In genomic region chr19:678791-679388, GRCh38 we compare ENCODE assay signal across 9 cellular contexts. TPM values are rescaled to one million over a fixed set of nuclear protein-coding genes. Genes with fewer than 3 reads are reported as not detected.
DNase-seq lines count a peak whose midpoint lies in the region; ATAC-seq and TF ChIP-seq lines count a peak whose summit lies in the region.
"Had no signal": no experiment of that assay in that cellular context is flagged by ENCODE, and none has a peak within 500 bp of the region (broad histone marks: within the 10 kb centered on the region; RNA-seq: fewer than 3 reads in every experiment).

No MANE protein-coding gene starts in this region.

- H3K4me1 Mint-ChIP-seq in stimulated activated effector memory CD8-positive, alpha-beta T cell treated with anti-CD3 and anti-CD28 coated beads, Interleukin-12 subunit alpha, Interleukin-12 subunit beta, amount 100 ng/mL, for 72 hours = peaks cover 8% of the 10 kb centered on the region

- no peaks in the 10 kb centered on the region for H3K27me3 ChIP-seq in HCT116 (ENCODE audit: insufficient read depth, low read length)
- H3K27me3 ChIP-seq: pancreas had no signal

- H3K4me2 ChIP-seq in HCT116 (ENCODE audit: low read length) = peak overlapping the region; percentile 98

- RAD21 ChIA-PET in HCT116 (lab: Charles Lee; ENCODE audit: low non-redundant PET in 1 of 2, low total read pairs in 2 of 2, uncharacterized antibody in 2 of 2, unreplicated experiment in 2 of 2) = no interaction called here

- DNase-seq in HCT116 (ENCODE audit: low read depth, low spot score) (no peak), fibroblast of villous mesenchyme (ENCODE audit: low read depth) (no peak), GF-D8 (lab: John Stamatoyannopoulos, UW) (no peak)
- DNase-seq in stimulated activated effector memory CD8-positive, alpha-beta T cell treated with anti-CD3 and anti-CD28 coated beads, Interleukin-12 subunit alpha, Interleukin-12 subunit beta, amount 100 ng/mL, for 72 hours (ENCODE audit: low spot score in 2 of 2) = no peak
- DNase-seq in stimulated activated naive CD4-positive, alpha-beta T cell treated with Interleukin-2 at 50 U/mL for 16 hours (lab: John Stamatoyannopoulos, UW) = no peak
- DNase-seq in activated CD8-positive, alpha-beta memory T cell treated with anti-CD3 and anti-CD28 coated beads for 24 hours = no peak

- intact Hi-C loops in HCT116 (cut with micrococcal nuclease) = no loop called here

- H3K4me3 ChIP-seq in HCT116 (replicated peaks in 1 of 2; ENCODE audit: low read depth in 1 of 2, low read length in 2 of 2) = peak overlapping the region; percentile 56 to 82
- H3K4me3 ChIP-seq in fibroblast of villous mesenchyme (ENCODE audit: low read depth, low read length) = peak overlapping the region; percentile 60

- no peaks in the 10 kb centered on the region for H4K20me1 ChIP-seq in HCT116 (ENCODE audit: insufficient read depth)

- H3K9me2 ChIP-seq in HCT116 (ENCODE audit: insufficient read depth) = no peaks in the 10 kb centered on the region

- no peak overlapping the region for H2AFZ ChIP-seq in HCT116 (ENCODE audit: low read depth, low read length, poor library complexity, severe bottlenecking)

- H3K9me3 ChIP-seq in HCT116 (ENCODE audit: control insufficient read depth in 1 of 2, insufficient read depth in 1 of 2, low read depth in 1 of 2, low read length in 2 of 2) = no peaks in the 10 kb centered on the region
- H3K9me3 ChIP-seq: pancreas had no signal

- H3K79me2 ChIP-seq in HCT116 (ENCODE audit: insufficient read depth, low read length) = peaks cover 22% of the 10 kb centered on the region; the same call in 1 of the 2 replicates

- CTCF ChIA-PET in HCT116 (lab: Charles Lee) = no interaction called here

- TF ChIP-seq CTCF in HCT116 (IDR thresholded peaks at IDR 0.05 in 2 of 3, conservative IDR thresholded peaks at IDR 0.05 in 1 of 3; ENCODE audit: borderline replicate concordance in 1 of 3, insufficient read depth in 1 of 3, low read depth in 2 of 3, low read length in 2 of 3) (no peak), VCaP (conservative IDR thresholded peaks at IDR 0.05) (no peak), fibroblast of villous mesenchyme (IDR thresholded peaks at IDR 0.05; ENCODE audit: insufficient read depth, low read depth, low read length) (no peak)

- peaks cover 21 to 48% of the 10 kb centered on the region in 2 experiments for H3K4me1 ChIP-seq in HCT116 (ENCODE audit: control insufficient read depth in 1 of 2, insufficient read depth in 2 of 2, low read length in 2 of 2)

- no peaks in the 10 kb centered on the region; a peak in 1 of 4 replicates for H3K36me3 ChIP-seq in HCT116 (ENCODE audit: control insufficient read depth in 1 of 2, insufficient read depth in 2 of 2, low read length in 2 of 2)
- H3K36me3 ChIP-seq: pancreas had no signal

- TF ChIP-seq RAD21 in HCT116 (IDR thresholded peaks at IDR 0.05; ENCODE audit: low read depth) = no peak

- BruUV-seq in HCT116 (replicated peaks; lab: Mats Ljungman, UMichigan) = no TSS peak

- POLR2A ChIA-PET in HCT116 (lab: Charles Lee) = interaction anchor here (2.6 kb wide), 1 partner anchor 25 kb away, joined by 10 read pairs; no protein-coding TSS in a partner anchor

- no peak overlapping the region for H3K27ac Mint-ChIP-seq in stimulated activated effector memory CD8-positive, alpha-beta T cell treated with anti-CD3 and anti-CD28 coated beads, Interleukin-12 subunit alpha, Interleukin-12 subunit beta, amount 100 ng/mL, for 72 hours

- TF ChIP-seq POLR2A in HCT116 (IDR thresholded peaks at IDR 0.05; ENCODE audit: borderline replicate concordance, extremely low read depth, insufficient read depth, insufficient read length) = no peak

- H3K27ac ChIP-seq in HCT116 (ENCODE audit: low read depth, low read length) (peak overlapping the region; percentile 99), VCaP (peak overlapping the region; percentile 95; the same call in 1 of the 2 replicates)

- H3K36me3 Mint-ChIP-seq in stimulated activated effector memory CD8-positive, alpha-beta T cell treated with anti-CD3 and anti-CD28 coated beads, Interleukin-12 subunit alpha, Interleukin-12 subunit beta, amount 100 ng/mL, for 72 hours = peaks cover 8% of the 10 kb centered on the region

- no peaks in the 10 kb centered on the region for H3K9me3 Mint-ChIP-seq in stimulated activated effector memory CD8-positive, alpha-beta T cell treated with anti-CD3 and anti-CD28 coated beads, Interleukin-12 subunit alpha, Interleukin-12 subunit beta, amount 100 ng/mL, for 72 hours

- H3K9ac ChIP-seq in HCT116 (ENCODE audit: low read length) = peak overlapping the region; percentile 97

- H3K4me3 Mint-ChIP-seq in stimulated activated effector memory CD8-positive, alpha-beta T cell treated with anti-CD3 and anti-CD28 coated beads, Interleukin-12 subunit alpha, Interleukin-12 subunit beta, amount 100 ng/mL, for 72 hours = peak overlapping the region; percentile 74

- ATAC-seq in HCT116 = no peak
- no peak for ATAC-seq in stimulated activated effector memory CD8-positive, alpha-beta T cell treated with anti-CD3 and anti-CD28 coated beads, Interleukin-12 subunit alpha, Interleukin-12 subunit beta, amount 100 ng/mL, for 72 hours
- no peak for ATAC-seq in GM19463 (IDR thresholded peaks at IDR 0.05; ENCODE audit: unreplicated experiment)

TF ChIP-seq in HCT116, 20 proteins besides CTCF, POLR2A, EP300 and RAD21:
- TF ChIP-seq SP1 (IDR thresholded peaks at IDR 0.05; ENCODE audit: low read depth) (no peak), ATF3 (IDR thresholded peaks at IDR 0.05) (no peak), ZNF274 (IDR thresholded peaks at IDR 0.05; ENCODE audit: low read depth, low read length) (no peak), ELF1 (IDR thresholded peaks at IDR 0.05; ENCODE audit: borderline replicate concordance, low read depth) (no peak), POLR2AphosphoS5 (IDR thresholded peaks at IDR 0.05; ENCODE audit: low read depth, low read length) (no peak)

RNA-seq across cellular contexts. Expression of gene FSTL3, which starts 2.7 kb away (rescaled TPM):
- total RNA-seq in HCT116 (2021; ENCODE audit: unreplicated experiment) (29.1 TPM), fibroblast of villous mesenchyme (49.2 and 83.1 TPM in 2 replicates)
- polyA plus RNA-seq in HCT116 (2012) = 25.7 and 26.1 TPM in 2 replicates

RNA-seq across cellular contexts. Expression of gene RNF126, which starts 15.9 kb away (rescaled TPM):
- total RNA-seq in HCT116 (2021; ENCODE audit: unreplicated experiment) (93.8 TPM), fibroblast of villous mesenchyme (30.7 and 50.3 TPM in 2 replicates)
- 87.9 and 89.0 TPM in 2 replicates for polyA plus RNA-seq in HCT116 (2012)

RNA-seq across cellular contexts. Expression of gene PRSS57, which starts 16.4 kb away (rescaled TPM):
- total RNA-seq in HCT116 (2021; ENCODE audit: unreplicated experiment) (not detected), fibroblast of villous mesenchyme (not detected in 2 replicates)
- 0.12 and 0.16 TPM in 2 replicates for polyA plus RNA-seq in HCT116 (2012)
- total RNA-seq: pancreas had no signal
- polyA plus RNA-seq: pancreas had no signal

RNA-seq across cellular contexts. Expression of gene PALM, which starts 29.8 kb away (rescaled TPM):
- total RNA-seq in HCT116 (2021; ENCODE audit: unreplicated experiment) (43.7 TPM), fibroblast of villous mesenchyme (0.32 and 1.7 TPM in 2 replicates)
- polyA plus RNA-seq in HCT116 (2012) = 28.5 and 34.2 TPM in 2 replicates

RNA-seq across cellular contexts. Expression of gene FGF22, which starts 39.2 kb away (rescaled TPM):
- total RNA-seq in HCT116 (2021; ENCODE audit: unreplicated experiment) (1.5 TPM), fibroblast of villous mesenchyme (not detected in 2 replicates)
- polyA plus RNA-seq in HCT116 (2012) = 0.35 and 0.39 TPM in 2 replicates
